In genomic region chr17:15180121-15180561, GRCh38 we compare ENCODE assay signal across 14 cellular contexts.
"Had no signal": no experiment of that assay in that cellular context is flagged by ENCODE, and none has a peak within 500 bp of the region (broad histone marks: within the 10 kb centered on the region; RNA-seq: fewer than 3 reads in every experiment).

No MANE protein-coding gene starts in this region.

- H3K4me1 Mint-ChIP-seq: activated naive CD4-positive, alpha-beta T cell treated with anti-CD3 and anti-CD28 coated beads, Interleukin-2, amount 50 U/mL, for 24 hours had no signal

- H3K27ac ChIP-seq: brain microvascular endothelial cell, pancreas, stomach, WERI-Rb-1 had no signal

- H3K9me3 Mint-ChIP-seq: activated naive CD4-positive, alpha-beta T cell treated with anti-CD3 and anti-CD28 coated beads, Interleukin-2, amount 50 U/mL, for 24 hours; mesothelial cell of epicardium; neural crest cell had no signal

- H3K27me3 ChIP-seq: brain microvascular endothelial cell, pancreas, stomach had no signal

- H3K27ac Mint-ChIP-seq: activated naive CD4-positive, alpha-beta T cell treated with anti-CD3 and anti-CD28 coated beads, Interleukin-2, amount 50 U/mL, for 24 hours; mesothelial cell of epicardium had no signal

- H3K36me3 ChIP-seq: brain microvascular endothelial cell, pancreas, stomach, WERI-Rb-1 had no signal

- FAIRE-seq: pancreas had no signal

- ATAC-seq: pancreas had no signal

- H3K4me3 ChIP-seq: pancreas, stomach had no signal

- H3K9me3 ChIP-seq: pancreas, stomach had no signal

- H3K4me1 ChIP-seq: stomach had no signal

- H3K4me3 Mint-ChIP-seq: activated naive CD4-positive, alpha-beta T cell treated with anti-CD3 and anti-CD28 coated beads, Interleukin-2, amount 50 U/mL, for 24 hours; mesothelial cell of epicardium; neural crest cell had no signal

- DNase-seq: activated CD4-positive, alpha-beta T cell treated with anti-CD3 and anti-CD28 coated beads for 48 hours; activated effector memory CD4-positive, alpha-beta T cell treated with Interleukin-2 at 50 U/mL for 16 hours; brain microvascular endothelial cell; dermis blood vessel endothelial cell; erythroblast; pancreas; stimulated activated CD4-positive, alpha-beta T cell treated with anti-CD3 and anti-CD28 coated beads, Interleukin-15, amount 100 ng/mL, for 24 hours; stimulated activated CD4-positive, alpha-beta T cell treated with anti-CD3 and anti-CD28 coated beads, Interleukin-4, amount 100 ng/mL, for 24 hours; stomach; T1000; WERI-Rb-1 had no signal

- H3K36me3 Mint-ChIP-seq: activated naive CD4-positive, alpha-beta T cell treated with anti-CD3 and anti-CD28 coated beads, Interleukin-2, amount 50 U/mL, for 24 hours; mesothelial cell of epicardium had no signal
